Comparison of ENCODE assay signal across 9 cellular contexts in the genomic region with DNA sequence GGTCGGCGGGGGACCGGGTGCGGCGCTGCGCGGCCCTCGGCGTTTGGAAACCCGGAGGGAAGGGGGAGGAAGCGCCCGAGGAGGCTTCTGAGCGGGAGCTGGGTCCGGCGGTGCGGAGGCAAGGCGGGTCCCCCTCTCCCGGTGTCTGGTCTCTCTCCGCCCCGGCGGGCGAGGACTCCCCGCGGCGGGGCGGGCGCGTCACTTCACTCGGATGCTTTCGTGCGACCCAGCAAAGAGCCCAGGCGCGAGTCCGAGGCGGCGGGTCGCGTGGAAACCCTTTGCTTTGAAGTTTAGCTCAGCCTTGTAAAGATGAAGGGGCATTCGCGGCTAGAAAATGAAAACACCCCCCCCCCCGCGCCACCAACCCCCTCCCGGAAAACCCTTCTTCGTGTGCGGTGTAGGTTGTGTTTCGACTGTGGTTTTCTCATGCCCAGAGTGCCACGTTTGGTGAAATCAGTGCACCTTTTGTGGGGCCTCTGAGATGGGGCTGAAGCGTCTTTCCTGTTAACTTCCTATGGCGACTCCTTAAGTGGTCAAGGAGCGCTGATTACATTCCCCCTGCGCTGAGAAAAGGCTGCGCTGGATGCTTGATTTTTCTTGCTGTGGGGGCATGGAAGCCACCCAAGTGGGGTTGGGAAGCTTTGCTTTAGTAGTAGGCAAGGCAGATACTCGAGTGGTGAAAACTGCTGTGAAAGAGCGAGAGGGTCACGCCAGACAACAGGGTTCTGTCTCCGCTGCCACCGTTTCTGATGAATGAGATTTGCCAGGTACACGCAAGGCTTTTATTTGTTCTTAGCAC. TPM values are rescaled to one million over a fixed set of nuclear protein-coding genes. Genes with fewer than 3 reads are reported as not detected.
DNase-seq lines count a peak whose midpoint lies in the region; ATAC-seq, FAIRE-seq and TF ChIP-seq lines count a peak whose summit lies in the region.
"Had no signal": no experiment of that assay in that cellular context is flagged by ENCODE, and none has a peak within 500 bp of the region (broad histone marks: within the 10 kb centered on the region; RNA-seq: fewer than 3 reads in every experiment).

No MANE protein-coding gene starts in this region.

- peak; percentile 44 for DNase-seq in ELF-1 (ENCODE audit: low read depth, low spot score)
- DNase-seq in RCC 7860 (ENCODE audit: low spot score): peak; percentile 26
- DNase-seq in cerebellum (ENCODE audit: low spot score): peak; percentile 38
- no peak for DNase-seq in kidney epithelial cell (ENCODE audit: low read depth)
- DNase-seq in smooth muscle cell (lab: John Stamatoyannopoulos, UW; ENCODE audit: unreplicated experiment): no peak

- no peak for FAIRE-seq in RCC 7860 (lab: Jason Lieb, UNC)
- FAIRE-seq: TTC549 had no signal

- H3K9ac ChIP-seq in smooth muscle cell (ENCODE audit: low read depth): peak overlapping the region; percentile 93

- peaks cover 10% of the 10 kb centered on the region for H3F3A ChIP-seq in smooth muscle cell (ENCODE audit: low read depth)

- peak overlapping the region; percentile 76 for H3K27ac ChIP-seq in smooth muscle cell (ENCODE audit: low read depth)

- peaks cover 45% of the 10 kb centered on the region for H4K20me1 ChIP-seq in smooth muscle cell (ENCODE audit: low read depth)

- under 1% methylated on average over 41 of the region's 58 CpGs for WGBS in smooth muscle cell (ENCODE audit: low lambda C conversion rate)

- H3K4me3 ChIP-seq in kidney epithelial cell (ENCODE audit: low read depth, low read length): peak overlapping the region; percentile 97
- H3K4me3 ChIP-seq in smooth muscle cell: peak overlapping the region; percentile 98

- no peaks in the 10 kb centered on the region for H3K27me3 ChIP-seq in kidney epithelial cell (ENCODE audit: control insufficient read depth, insufficient read depth, low read length)
- H3K27me3 ChIP-seq in smooth muscle cell (ENCODE audit: low read depth): no peaks in the 10 kb centered on the region

- H3K4me1 ChIP-seq in smooth muscle cell (ENCODE audit: low read depth): peaks cover 27% of the 10 kb centered on the region

- no peak for TF ChIP-seq CTCF in kidney epithelial cell (IDR thresholded peaks at IDR 0.05; ENCODE audit: insufficient read depth, low read length, poor library complexity, severe bottlenecking)
- no peak for TF ChIP-seq CTCF in smooth muscle cell (IDR thresholded peaks at IDR 0.05; ENCODE audit: borderline replicate concordance, insufficient read depth, poor library complexity, severe bottlenecking)

- H3K36me3 ChIP-seq in kidney epithelial cell (ENCODE audit: control insufficient read depth, insufficient read depth, low read length): no peaks in the 10 kb centered on the region
- H3K36me3 ChIP-seq in smooth muscle cell (ENCODE audit: low read depth): no peaks in the 10 kb centered on the region

- ATAC-seq in HG02678 (IDR thresholded peaks at IDR 0.05; ENCODE audit: unreplicated experiment) (peak; percentile 25), GM21717 (IDR thresholded peaks at IDR 0.05; ENCODE audit: unreplicated experiment) (no peak), GM19467 (IDR thresholded peaks at IDR 0.05; ENCODE audit: unreplicated experiment) (no peak)

- peak overlapping the region; percentile 89 for H3K4me2 ChIP-seq in smooth muscle cell

- H2AFZ ChIP-seq in smooth muscle cell (ENCODE audit: low read depth): peak overlapping the region; percentile 87

- H3K79me2 ChIP-seq in smooth muscle cell (ENCODE audit: low read depth): peaks cover 55% of the 10 kb centered on the region

- H3K9me3 ChIP-seq in smooth muscle cell (replicated peaks; ENCODE audit: low read depth): no peaks in the 10 kb centered on the region

RNA-seq across cellular contexts. Expression of a gene that starts 0.9 kb away (rescaled TPM):
- total RNA-seq in cerebellum (77.9 TPM), kidney epithelial cell (17.7 and 21.6 TPM in 2 replicates), smooth muscle cell (204 and 226 TPM in 2 replicates)
- 183 and 223 TPM in 2 replicates for polyA plus RNA-seq in smooth muscle cell

Comparison
In these comparisons a context has a peak if more than half of its experiments do, and no peak if none do; other contexts are left out.
1. DNase-seq: peak in ELF-1 (single experiment), RCC 7860 (single experiment) and cerebellum (single experiment); none in kidney epithelial cell (single experiment) and smooth muscle cell (single experiment).